Comparison of ENCODE assay signal across 8 cellular contexts in the genomic region with DNA sequence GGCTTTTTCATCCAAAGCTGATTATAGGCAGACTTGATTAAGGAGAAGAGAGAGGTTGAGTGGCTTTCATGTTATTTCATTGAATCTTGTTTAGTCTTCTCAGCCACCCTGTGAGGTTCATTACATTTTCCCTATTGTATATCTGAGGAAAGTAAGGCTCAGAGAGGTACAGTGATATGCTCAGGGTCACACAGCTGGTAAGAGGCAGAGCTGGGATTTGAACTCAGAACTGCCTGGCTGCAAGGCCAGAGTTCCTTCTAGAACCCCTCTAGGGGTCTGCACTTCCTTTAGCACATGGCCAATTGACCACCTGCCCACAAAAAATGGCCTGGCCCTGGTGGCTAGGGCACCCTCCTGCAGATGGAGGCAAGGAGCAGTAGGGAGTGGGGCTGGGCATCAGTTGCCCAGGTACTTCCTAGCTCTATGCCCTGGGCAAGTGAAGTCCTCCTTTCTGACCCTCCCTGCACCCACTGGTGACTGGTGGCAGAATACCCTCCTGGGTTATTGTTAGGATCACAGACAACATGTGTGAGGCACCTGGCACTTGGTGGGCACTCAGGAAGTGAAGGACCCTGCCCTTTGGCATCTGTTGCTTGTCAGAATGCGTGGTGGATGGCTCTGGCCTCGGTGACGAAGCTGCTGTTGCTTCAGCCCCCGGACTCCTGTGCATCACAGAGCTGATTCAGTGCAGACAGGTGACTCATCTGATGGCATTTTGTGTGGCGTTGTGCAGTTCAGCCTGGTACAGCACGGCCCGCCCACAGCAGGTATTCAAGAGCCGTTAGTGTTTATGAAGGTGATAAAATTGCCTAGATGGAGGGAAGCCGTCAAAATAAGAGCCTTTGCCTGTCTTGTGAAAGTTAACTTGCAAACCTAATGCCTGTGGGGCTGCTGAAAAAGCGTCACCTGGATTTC.
DNase-seq lines count a peak whose midpoint lies in the region; ATAC-seq and TF ChIP-seq lines count a peak whose summit lies in the region.

No MANE protein-coding gene starts in this region.

- DNase-seq in activated T-cell treated with anti-CD3 and anti-CD28 coated beads for 24 hours (ENCODE audit: low read depth) (peak; percentile 37), islet precursor cell (peak; percentile 91), immature natural killer cell (no peak), heart right ventricle (no peak)
- DNase-seq in activated T-cell treated with anti-CD3 and anti-CD28 coated beads, Interleukin-2, amount 50 U/mL, for 1 hour: no peak
- DNase-seq in activated CD8-positive, alpha-beta memory T cell treated with anti-CD3 and anti-CD28 coated beads, Interleukin-2, amount 50 U/mL, for 4 hours: peak; percentile 61
- DNase-seq in stimulated activated CD8-positive, alpha-beta memory T cell treated with anti-CD3 and anti-CD28 coated beads, Interleukin-15, amount 100 ng/mL, for 4 hours (ENCODE audit: low read depth in 2 of 2): peak; percentile 17 to 38

- ATAC-seq in heart right ventricle: no peak
- no peak for ATAC-seq in GM19351 (IDR thresholded peaks at IDR 0.05; ENCODE audit: unreplicated experiment)

- no peaks in the 10 kb centered on the region for H3K9me3 Mint-ChIP-seq in immature natural killer cell

- no peaks in the 10 kb centered on the region for H3K36me3 ChIP-seq in heart right ventricle

- H3K4me3 Mint-ChIP-seq in immature natural killer cell: no peak overlapping the region

- peaks cover 0 to 4% (median 2%) of the 10 kb centered on the region in 3 donors for H3K27me3 Mint-ChIP-seq in immature natural killer cell (ENCODE audit: low read depth in 3 of 3)

- no peak overlapping the region for H3K4me3 ChIP-seq in heart right ventricle

- H3K27me3 ChIP-seq in heart right ventricle: no peaks in the 10 kb centered on the region

- 78% methylated on average over 10 of the region's 10 CpGs for WGBS in heart right ventricle, 2 donors

- H3K4me1 Mint-ChIP-seq in immature natural killer cell: no peaks in the 10 kb centered on the region

- no peaks in the 10 kb centered on the region for H3K9me3 ChIP-seq in heart right ventricle

- no peak for TF ChIP-seq CTCF in heart right ventricle (IDR thresholded peaks at IDR 0.05)

- H3K4me1 ChIP-seq in heart right ventricle: peaks cover 6 to 34% (median 25%) of the 10 kb centered on the region in 9 donors

- H3K36me3 Mint-ChIP-seq in immature natural killer cell: no peaks in the 10 kb centered on the region

- intact Hi-C loops in heart right ventricle (cut with DNase I): loop anchor here in 1 of 10 donors (5.0 kb wide), 1 partner anchor 213 kb away; no protein-coding TSS in a partner anchor

- H3K27ac Mint-ChIP-seq in immature natural killer cell: peak overlapping the region in 1 of 6 donors; percentile 38

- peak overlapping the region in 1 of 10 donors; percentile 54 for H3K27ac ChIP-seq in heart right ventricle

Comparison
In these comparisons a context has a peak if more than half of its experiments do, and no peak if none do; other contexts are left out.
1. DNase-seq: peak in activated T-cell treated with anti-CD3 and anti-CD28 coated beads for 24 hours (single experiment), activated CD8-positive, alpha-beta memory T cell treated with anti-CD3 and anti-CD28 coated beads, Interleukin-2, amount 50 U/mL, for 4 hours (single experiment), islet precursor cell (single experiment) and stimulated activated CD8-positive, alpha-beta memory T cell treated with anti-CD3 and anti-CD28 coated beads, Interleukin-15, amount 100 ng/mL, for 4 hours (2 of 2); none in activated T-cell treated with anti-CD3 and anti-CD28 coated beads, Interleukin-2, amount 50 U/mL, for 1 hour (single experiment), immature natural killer cell (0 of 3) and heart right ventricle (0 of 2).